ENCODE assay signal across 20 cellular contexts in genomic region chr3:17967953-17968352, GRCh38.
"Had no signal": no experiment of that assay in that cellular context is flagged by ENCODE, and none has a peak within 500 bp of the region (broad histone marks: within the 10 kb centered on the region; RNA-seq: fewer than 3 reads in every experiment).

No MANE protein-coding gene starts in this region.

- H3K27ac Mint-ChIP-seq: dendritic cell treated with granulocyte-macrophage colony-stimulating factor and Interleukin-4, amounts not matched to agents 40 ng/mL and 50 ng/mL, for 4 days; effector memory CD8-positive, alpha-beta T cell; naive thymus-derived CD8-positive, alpha-beta T cell; stimulated activated naive B cell treated with anti-CD40 and anti-IgM and Interleukin-4, amounts not matched to agents 10 μg/mL and 1 μg/mL and 100 μg/mL, for 72 hours had no signal

- H3K36me3 ChIP-seq: esophagus muscularis mucosa, gastrocnemius medialis, neutrophil, right atrium auricular region, sigmoid colon, stomach, thoracic aorta, transverse colon had no signal

- H3K27ac ChIP-seq: epithelial cell of prostate, esophagus muscularis mucosa, gastrocnemius medialis, neutrophil, right atrium auricular region, sigmoid colon, skin epidermis, stomach, thoracic aorta, transverse colon had no signal

- H3K4me3 ChIP-seq: esophagus muscularis mucosa, gastrocnemius medialis, mucosa of descending colon, right atrium auricular region, sigmoid colon, skin epidermis, stomach, thoracic aorta, transverse colon had no signal

- H3K9me3 ChIP-seq: esophagus muscularis mucosa, gastrocnemius medialis, mucosa of descending colon, neutrophil, right atrium auricular region, sigmoid colon, stomach, thoracic aorta, transverse colon had no signal

- ATAC-seq: effector memory CD8-positive, alpha-beta T cell; gastrocnemius medialis; left colon; left ventricle myocardium superior; mucosa of descending colon; naive thymus-derived CD8-positive, alpha-beta T cell; stimulated activated naive B cell treated with anti-CD40 and anti-IgM and Interleukin-4, amounts not matched to agents 10 μg/mL and 1 μg/mL and 100 μg/mL, for 72 hours had no signal

- H3K4me1 ChIP-seq: gastrocnemius medialis, right atrium auricular region had no signal

- H3K27me3 ChIP-seq: esophagus muscularis mucosa, gastrocnemius medialis, neutrophil, right atrium auricular region, sigmoid colon, stomach, transverse colon had no signal

- H3K36me3 Mint-ChIP-seq: naive thymus-derived CD8-positive, alpha-beta T cell; stimulated activated naive B cell treated with anti-CD40 and anti-IgM and Interleukin-4, amounts not matched to agents 10 μg/mL and 1 μg/mL and 100 μg/mL, for 72 hours had no signal

- H3K9me3 Mint-ChIP-seq: dendritic cell treated with granulocyte-macrophage colony-stimulating factor and Interleukin-4, amounts not matched to agents 40 ng/mL and 50 ng/mL, for 4 days; effector memory CD8-positive, alpha-beta T cell; naive thymus-derived CD8-positive, alpha-beta T cell had no signal

- DNase-seq: effector memory CD8-positive, alpha-beta T cell; gastrocnemius medialis; glutamatergic neuron; left colon; left ventricle myocardium superior; mucosa of descending colon; naive thymus-derived CD8-positive, alpha-beta T cell; sigmoid colon; stimulated activated CD4-positive, alpha-beta T cell treated with anti-CD3 and anti-CD28 coated beads, Interleukin-2, amount 100 ng/mL, for 24 hours; stimulated activated CD4-positive, alpha-beta T cell treated with anti-CD3 and anti-CD28 coated beads, Interleukin-4, amount 100 ng/mL, for 4 hours; stimulated activated naive B cell treated with anti-CD40 and anti-IgM and Interleukin-4, amounts not matched to agents 10 μg/mL and 1 μg/mL and 100 μg/mL, for 72 hours; stomach; transverse colon had no signal

- H3K27me3 Mint-ChIP-seq: dendritic cell treated with granulocyte-macrophage colony-stimulating factor and Interleukin-4, amounts not matched to agents 40 ng/mL and 50 ng/mL, for 4 days; stimulated activated naive B cell treated with anti-CD40 and anti-IgM and Interleukin-4, amounts not matched to agents 10 μg/mL and 1 μg/mL and 100 μg/mL, for 72 hours had no signal

- H3K4me1 Mint-ChIP-seq: stimulated activated naive B cell treated with anti-CD40 and anti-IgM and Interleukin-4, amounts not matched to agents 10 μg/mL and 1 μg/mL and 100 μg/mL, for 72 hours had no signal

- H3K4me3 Mint-ChIP-seq: dendritic cell treated with granulocyte-macrophage colony-stimulating factor and Interleukin-4, amounts not matched to agents 40 ng/mL and 50 ng/mL, for 4 days; effector memory CD8-positive, alpha-beta T cell; naive thymus-derived CD8-positive, alpha-beta T cell; stimulated activated naive B cell treated with anti-CD40 and anti-IgM and Interleukin-4, amounts not matched to agents 10 μg/mL and 1 μg/mL and 100 μg/mL, for 72 hours had no signal
